ENCODE assay signal across 14 cellular contexts in the genomic region with DNA sequence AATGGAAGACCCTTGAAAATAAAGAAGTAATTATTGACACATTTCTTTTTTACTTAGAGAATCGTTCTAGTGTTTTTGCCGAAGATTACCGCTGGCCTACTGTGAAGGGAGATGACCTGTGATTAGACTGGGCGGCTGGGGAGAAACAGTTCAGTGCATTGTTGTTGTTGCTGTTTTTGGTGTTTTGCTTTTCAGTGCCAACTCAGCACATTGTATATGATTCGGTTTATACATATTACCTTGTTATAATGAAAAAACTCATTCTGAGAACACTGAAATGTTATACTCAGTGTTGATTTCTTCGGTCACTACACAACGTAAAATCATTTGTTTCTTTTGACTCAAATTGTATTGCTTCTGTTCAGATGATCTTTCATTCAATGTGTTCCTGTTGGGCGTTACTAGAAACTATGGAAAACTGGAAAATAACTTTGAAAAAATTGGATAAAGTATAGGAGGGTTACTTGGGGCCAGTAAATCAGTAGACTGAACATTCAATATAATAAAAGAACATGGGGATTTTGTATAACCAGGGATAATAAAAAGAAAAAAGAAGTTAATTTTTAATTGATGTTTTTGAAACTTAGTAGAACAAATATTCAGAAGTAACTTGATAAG. TPM values are rescaled to one million over a fixed set of nuclear protein-coding genes. Genes with fewer than 3 reads are reported as not detected.
A peak's percentile ranks its signal among the peaks of the same experiment; 100 is the strongest.
DNase-seq lines count a peak whose midpoint lies in the region; ATAC-seq and TF ChIP-seq lines count a peak whose summit lies in the region.
"Had no signal": no experiment of that assay in that cellular context is flagged by ENCODE, and none has a peak within 500 bp of the region (broad histone marks: within the 10 kb centered on the region; RNA-seq: fewer than 3 reads in every experiment).

No MANE protein-coding gene starts in this region.

- peaks cover 2% of the 10 kb centered on the region for H3K27me3 Mint-ChIP-seq in activated T-cell treated with anti-CD3 and anti-CD28 coated beads, Interleukin-2, amount 50 U/mL, for 72 hours (ENCODE audit: low read depth)

- peaks cover 8% of the 10 kb centered on the region for H3K27me3 ChIP-seq in Loucy (ENCODE audit: insufficient read depth, low read length, poor library complexity, severe bottlenecking)
- H3K27me3 ChIP-seq in mammary epithelial cell (ENCODE audit: insufficient read depth, low read length), result no peaks in the 10 kb centered on the region
- peaks cover 4% of the 10 kb centered on the region for H3K27me3 ChIP-seq in upper lobe of right lung
- H3K27me3 ChIP-seq: uterus had no signal

- H3K9ac ChIP-seq in Loucy (ENCODE audit: low read depth, low read length, poor library complexity, severe bottlenecking) (peak overlapping the region; percentile 100), mammary epithelial cell (ENCODE audit: insufficient read depth, low read length) (no peak overlapping the region)
- H3K9ac ChIP-seq: neural progenitor cell had no signal

- peaks cover 73% of the 10 kb centered on the region for H3K4me1 Mint-ChIP-seq in activated T-cell treated with anti-CD3 and anti-CD28 coated beads, Interleukin-2, amount 50 U/mL, for 72 hours (ENCODE audit: low read depth)
- H3K4me1 Mint-ChIP-seq in stimulated activated effector memory CD8-positive, alpha-beta T cell treated with anti-CD3 and anti-CD28 coated beads, Interleukin-12 subunit alpha, Interleukin-12 subunit beta, amount 100 ng/mL, for 72 hours, result peaks cover 59% of the 10 kb centered on the region

- H3K4me3 ChIP-seq in Loucy (ENCODE audit: low read length, poor library complexity, severe bottlenecking), result peak overlapping the region; percentile 80
- no peak overlapping the region for H3K4me3 ChIP-seq in mammary epithelial cell (replicated peaks in 1 of 3; ENCODE audit: insufficient read depth in 1 of 3, low read depth in 2 of 3, low read length in 3 of 3)
- no peak overlapping the region for H3K4me3 ChIP-seq in upper lobe of right lung
- H3K4me3 ChIP-seq: neural progenitor cell, uterus had no signal

- DNase-seq in activated T-cell treated with anti-CD3 and anti-CD28 coated beads, Interleukin-2, amount 50 U/mL, for 72 hours, result no peak
- DNase-seq in activated T-cell treated with anti-CD3 and anti-CD28 coated beads for 4 hours (no peak), mammary epithelial cell (no peak), upper lobe of right lung (no peak), DMS153 treated with DMSO at 0.1 percent for 48 hours (lab: John Stamatoyannopoulos, UW; ENCODE audit: unreplicated experiment) (no peak)
- DNase-seq in stimulated activated effector memory CD8-positive, alpha-beta T cell treated with anti-CD3 and anti-CD28 coated beads, Interleukin-12 subunit alpha, Interleukin-12 subunit beta, amount 100 ng/mL, for 72 hours (ENCODE audit: low spot score in 2 of 2), result no peak
- DNase-seq: AML-193, cortex of kidney, GOT3, small intestine, uterus had no signal

- H4K20me1 ChIP-seq in Loucy (ENCODE audit: insufficient read depth, low read length, poor library complexity, severe bottlenecking), result peaks cover 52% of the 10 kb centered on the region
- H4K20me1 ChIP-seq in mammary epithelial cell (ENCODE audit: insufficient read depth, low read length), result no peaks in the 10 kb centered on the region

- BruUV-seq in mammary epithelial cell (replicated peaks; lab: Mats Ljungman, UMichigan), result no TSS peak

- H3K4me2 ChIP-seq in Loucy (ENCODE audit: low read depth, low read length, poor library complexity, severe bottlenecking), result peak overlapping the region; percentile 85
- peak overlapping the region; percentile 87 for H3K4me2 ChIP-seq in mammary epithelial cell (ENCODE audit: insufficient read depth, low read depth, low read length)
- H3K4me2 ChIP-seq: neural progenitor cell had no signal

- CTCF ChIA-PET in mammary epithelial cell (lab: Charles Lee; ENCODE audit: low non-redundant PET), result no interaction called here

- in situ Hi-C loops in mammary epithelial cell (cut with MboI; ENCODE audit: low sequenced_read_pairs in 2 of 2), result loop anchor here in 1 of 2 donors (10.0 kb wide), 2 partner anchors 52 to 68 kb away; no protein-coding TSS in a partner anchor

- H3K4me3 Mint-ChIP-seq in activated T-cell treated with anti-CD3 and anti-CD28 coated beads, Interleukin-2, amount 50 U/mL, for 72 hours, result peak overlapping the region; percentile 93 to 100
- peak overlapping the region; percentile 86 for H3K4me3 Mint-ChIP-seq in stimulated activated effector memory CD8-positive, alpha-beta T cell treated with anti-CD3 and anti-CD28 coated beads, Interleukin-12 subunit alpha, Interleukin-12 subunit beta, amount 100 ng/mL, for 72 hours
- H3K4me3 Mint-ChIP-seq: neural progenitor cell had no signal

- TF ChIP-seq CTCF in Loucy (conservative IDR thresholded peaks at IDR 0.05; ENCODE audit: low read length) (no peak), mammary epithelial cell (conservative IDR thresholded peaks at IDR 0.05 in 1 of 2, IDR thresholded peaks at IDR 0.05 in 1 of 2; ENCODE audit: extremely low read depth in 1 of 2, insufficient read depth in 1 of 2, low read depth in 1 of 2, low read length in 2 of 2) (no peak), upper lobe of right lung (IDR thresholded peaks at IDR 0.05) (no peak)

- no peak overlapping the region for H2AFZ ChIP-seq in Loucy (ENCODE audit: low read length)
- no peak overlapping the region for H2AFZ ChIP-seq in mammary epithelial cell (ENCODE audit: low read depth, low read length)
- H2AFZ ChIP-seq: neural progenitor cell had no signal

- H3K9me2 ChIP-seq in Loucy (replicated peaks; ENCODE audit: low read depth, low read length), result no peaks in the 10 kb centered on the region

- intact Hi-C loops in mammary epithelial cell (cut with micrococcal nuclease), result loop anchor here (10.0 kb wide), 1 partner anchor 152 kb away; no protein-coding TSS in a partner anchor
- intact Hi-C loops in upper lobe of right lung (cut with DNase I), result no loop called here

- H3K9me3 Mint-ChIP-seq in activated T-cell treated with anti-CD3 and anti-CD28 coated beads, Interleukin-2, amount 50 U/mL, for 72 hours, result no peaks in the 10 kb centered on the region
- H3K9me3 Mint-ChIP-seq in stimulated activated effector memory CD8-positive, alpha-beta T cell treated with anti-CD3 and anti-CD28 coated beads, Interleukin-12 subunit alpha, Interleukin-12 subunit beta, amount 100 ng/mL, for 72 hours, result no peaks in the 10 kb centered on the region
- H3K9me3 Mint-ChIP-seq: neural progenitor cell had no signal

- peak overlapping the region; percentile 99 for H3K27ac Mint-ChIP-seq in activated T-cell treated with anti-CD3 and anti-CD28 coated beads, Interleukin-2, amount 50 U/mL, for 72 hours
- peak overlapping the region; percentile 96 for H3K27ac Mint-ChIP-seq in stimulated activated effector memory CD8-positive, alpha-beta T cell treated with anti-CD3 and anti-CD28 coated beads, Interleukin-12 subunit alpha, Interleukin-12 subunit beta, amount 100 ng/mL, for 72 hours
- H3K27ac Mint-ChIP-seq: neural progenitor cell had no signal

- H3K36me3 Mint-ChIP-seq in activated T-cell treated with anti-CD3 and anti-CD28 coated beads, Interleukin-2, amount 50 U/mL, for 72 hours (ENCODE audit: insufficient read depth in 2 of 2), result peaks cover 18 to 34% of the 10 kb centered on the region in 2 donors
- peaks cover 68% of the 10 kb centered on the region for H3K36me3 Mint-ChIP-seq in stimulated activated effector memory CD8-positive, alpha-beta T cell treated with anti-CD3 and anti-CD28 coated beads, Interleukin-12 subunit alpha, Interleukin-12 subunit beta, amount 100 ng/mL, for 72 hours

- H3K4me1 ChIP-seq in Loucy (ENCODE audit: insufficient read depth, low read length, poor library complexity, severe bottlenecking), result peaks cover 62% of the 10 kb centered on the region
- peaks cover 32% of the 10 kb centered on the region for H3K4me1 ChIP-seq in mammary epithelial cell (ENCODE audit: insufficient read depth, low read length)
- no peaks in the 10 kb centered on the region for H3K4me1 ChIP-seq in upper lobe of right lung
- H3K4me1 ChIP-seq: uterus had no signal

- H3K27ac ChIP-seq in mammary epithelial cell (ENCODE audit: insufficient read depth, low read depth, low read length), result no peak overlapping the region
- H3K27ac ChIP-seq in upper lobe of right lung, result no peak overlapping the region
- H3K27ac ChIP-seq: neural progenitor cell, uterus had no signal

- dilution Hi-C loops in mammary epithelial cell (cut with HindIII; ENCODE audit: low sequenced_read_pairs), result loop anchor here (25.0 kb wide), 1 partner anchor 159 kb away; no protein-coding TSS in a partner anchor

- peaks cover 28% of the 10 kb centered on the region for H3F3A ChIP-seq in Loucy (ENCODE audit: low read depth)

- no peak for ATAC-seq in activated T-cell treated with anti-CD3 and anti-CD28 coated beads, Interleukin-2, amount 50 U/mL, for 72 hours (replicated peaks in 1 of 2)
- no peak for ATAC-seq in stimulated activated effector memory CD8-positive, alpha-beta T cell treated with anti-CD3 and anti-CD28 coated beads, Interleukin-12 subunit alpha, Interleukin-12 subunit beta, amount 100 ng/mL, for 72 hours
- ATAC-seq in upper lobe of right lung, result no peak
- no peak for ATAC-seq in GM21737 (IDR thresholded peaks at IDR 0.05; ENCODE audit: unreplicated experiment)

- WGBS in mammary epithelial cell (ENCODE audit: low coverage, missing lambda C conversion rate), result 100% methylated on average over 8 of the region's 8 CpGs

- H3K9me3 ChIP-seq in Loucy (ENCODE audit: insufficient read depth, low read depth, low read length) (no peaks in the 10 kb centered on the region), mammary epithelial cell (replicated peaks; ENCODE audit: insufficient read depth, low read length) (no peaks in the 10 kb centered on the region), upper lobe of right lung (no peaks in the 10 kb centered on the region)
- H3K9me3 ChIP-seq: uterus had no signal

- H3K36me3 ChIP-seq in Loucy (ENCODE audit: insufficient read depth, low read length), result peaks cover 19% of the 10 kb centered on the region
- H3K36me3 ChIP-seq in mammary epithelial cell (ENCODE audit: insufficient read depth, low read length), result peaks cover 13% of the 10 kb centered on the region
- no peaks in the 10 kb centered on the region for H3K36me3 ChIP-seq in upper lobe of right lung
- H3K36me3 ChIP-seq: neural progenitor cell, uterus had no signal

- peaks cover 79% of the 10 kb centered on the region for H3K79me2 ChIP-seq in Loucy (ENCODE audit: insufficient read depth, low read length)
- peaks cover 51% of the 10 kb centered on the region for H3K79me2 ChIP-seq in mammary epithelial cell (ENCODE audit: insufficient read depth, low read length)

RNA-seq across cellular contexts. Expression of gene PMAIP1, which starts 3.3 kb away (rescaled TPM):
- total RNA-seq in activated T-cell treated with anti-CD3 and anti-CD28 coated beads, Interleukin-2, amount 50 U/mL, for 72 hours, result 100 to 1,000 TPM in 1 of 2 donors, 10 to 100 TPM in 1; 96.5 to 155 TPM
- 10 to 100 TPM; 17.8 to 34.3 TPM for total RNA-seq in mammary epithelial cell
- 14.4 TPM for polyA plus RNA-seq in mammary epithelial cell
- polyA minus RNA-seq in mammary epithelial cell, result 4.2 TPM
- total RNA-seq in upper lobe of right lung, result 3.1 TPM
